Comparison of ENCODE assay signal across 8 cellular contexts in genomic region chr1:6033986-6034749, GRCh38. TPM values are rescaled to one million over a fixed set of nuclear protein-coding genes. Genes with fewer than 3 reads are reported as not detected.
DNase-seq lines count a peak whose midpoint lies in the region; ATAC-seq and TF ChIP-seq lines count a peak whose summit lies in the region.

No MANE protein-coding gene starts in this region.

- H3K27ac Mint-ChIP-seq in activated CD8-positive, alpha-beta T cell treated with anti-CD3 and anti-CD28 coated beads, Interleukin-2, amount 10 ng/mL, durations not matched to agents 7 days and 5 days = peak overlapping the region; percentile 7
- H3K27ac Mint-ChIP-seq in nephron progenitor cell = no peak overlapping the region

- peaks cover 0 to 20% (median 0%) of the 10 kb centered on the region in 4 donors for H3K27me3 ChIP-seq in esophagus muscularis mucosa

- no peak overlapping the region for H3K27ac ChIP-seq in esophagus muscularis mucosa (replicated peaks in 1 of 4)

- no peak overlapping the region for H3K4me3 Mint-ChIP-seq in activated CD8-positive, alpha-beta T cell treated with anti-CD3 and anti-CD28 coated beads, Interleukin-2, amount 10 ng/mL, durations not matched to agents 7 days and 5 days
- no peak overlapping the region for H3K4me3 Mint-ChIP-seq in nephron progenitor cell

- intact Hi-C loops in esophagus muscularis mucosa (cut with DNase I) = no loop called here

- TF ChIP-seq EP300 in esophagus muscularis mucosa (IDR thresholded peaks at IDR 0.05) = no peak

- H3K36me3 Mint-ChIP-seq in activated CD8-positive, alpha-beta T cell treated with anti-CD3 and anti-CD28 coated beads, Interleukin-2, amount 10 ng/mL, durations not matched to agents 7 days and 5 days (ENCODE audit: low read depth) = peaks cover 70% of the 10 kb centered on the region
- no peaks in the 10 kb centered on the region for H3K36me3 Mint-ChIP-seq in nephron progenitor cell (ENCODE audit: low read depth)

- H3K4me1 Mint-ChIP-seq in activated CD8-positive, alpha-beta T cell treated with anti-CD3 and anti-CD28 coated beads, Interleukin-2, amount 10 ng/mL, durations not matched to agents 7 days and 5 days (ENCODE audit: low read depth) = peaks cover 86% of the 10 kb centered on the region
- peaks cover 35% of the 10 kb centered on the region for H3K4me1 Mint-ChIP-seq in nephron progenitor cell

- H3K9me3 Mint-ChIP-seq in activated CD8-positive, alpha-beta T cell treated with anti-CD3 and anti-CD28 coated beads, Interleukin-2, amount 10 ng/mL, durations not matched to agents 7 days and 5 days (ENCODE audit: insufficient read depth) = no peaks in the 10 kb centered on the region
- no peaks in the 10 kb centered on the region for H3K9me3 Mint-ChIP-seq in nephron progenitor cell

- CTCF ChIA-PET in activated CD8-positive, alpha-beta T cell treated with anti-CD3 and anti-CD28 coated beads, Interleukin-2, amount 10 ng/mL, durations not matched to agents 7 days and 5 days (lab: Charles Lee) = interaction anchor here (1.1 to 2.1 kb wide), 3 partner anchors 41 to 43 kb away, joined by 3 to 13 read pairs (median 3); partner anchors contain the start of gene NPHP4

- TF ChIP-seq POLR2A in esophagus muscularis mucosa (IDR thresholded peaks at IDR 0.05; ENCODE audit: low read depth) = no peak

- peak; percentile 35 to 75 (median 39) for TF ChIP-seq CTCF in esophagus muscularis mucosa (IDR thresholded peaks at IDR 0.05)
- TF ChIP-seq CTCF in nephron progenitor cell (IDR thresholded peaks at IDR 0.05) = peak; percentile 75

- ATAC-seq in activated CD8-positive, alpha-beta T cell treated with anti-CD3 and anti-CD28 coated beads, Interleukin-2, amount 10 ng/mL, durations not matched to agents 7 days and 5 days = peak; percentile 55
- ATAC-seq in GM21825 (IDR thresholded peaks at IDR 0.05; ENCODE audit: unreplicated experiment) = no peak
- ATAC-seq in HG02840 (IDR thresholded peaks at IDR 0.05; ENCODE audit: low FRiP score, unreplicated experiment) = no peak
- no peak for ATAC-seq in GM21786 (IDR thresholded peaks at IDR 0.05; ENCODE audit: unreplicated experiment)

- WGBS in esophagus muscularis mucosa = 41% methylated on average over 14 of the region's 21 CpGs

- H3K9me3 ChIP-seq in esophagus muscularis mucosa = no peaks in the 10 kb centered on the region

- H3K27me3 Mint-ChIP-seq in activated CD8-positive, alpha-beta T cell treated with anti-CD3 and anti-CD28 coated beads, Interleukin-2, amount 10 ng/mL, durations not matched to agents 7 days and 5 days (ENCODE audit: low read depth) = no peaks in the 10 kb centered on the region
- peaks cover 65% of the 10 kb centered on the region for H3K27me3 Mint-ChIP-seq in nephron progenitor cell (ENCODE audit: low read depth, poor library complexity)

- POLR2A ChIA-PET in activated CD8-positive, alpha-beta T cell treated with anti-CD3 and anti-CD28 coated beads, Interleukin-2, amount 10 ng/mL, durations not matched to agents 7 days and 5 days (lab: Charles Lee) = interaction anchor here (0.6 to 1.2 kb wide), 2 partner anchors 36 to 170 kb away, joined by 3 to 4 read pairs; no protein-coding TSS in a partner anchor

- no peak overlapping the region for H3K4me3 ChIP-seq in esophagus muscularis mucosa

- H3K4me1 ChIP-seq in esophagus muscularis mucosa = peaks cover 0 to 7% (median 3%) of the 10 kb centered on the region in 4 donors

- DNase-seq in D341Med (ENCODE audit: low spot score) (peak; percentile 75), M059J (ENCODE audit: low read depth) (peak; percentile 18), esophagus muscularis mucosa (ENCODE audit: extremely low spot score) (no peak), nephron progenitor cell (peak; percentile 70)
- DNase-seq in activated CD8-positive, alpha-beta T cell treated with anti-CD3 and anti-CD28 coated beads, Interleukin-2, amount 10 ng/mL, durations not matched to agents 7 days and 5 days = peak; percentile 33

- no peaks in the 10 kb centered on the region for H3K36me3 ChIP-seq in esophagus muscularis mucosa

RNA-seq across cellular contexts. Expression of gene KCNAB2, which starts 11.5 kb away (rescaled TPM):
- total RNA-seq in M059J (2014; rRNA removed; shearing (Covaris generic)) = 9.2 and 13.7 TPM in 2 replicates
- total RNA-seq in activated CD8-positive, alpha-beta T cell treated with anti-CD3 and anti-CD28 coated beads, Interleukin-2, amount 10 ng/mL, durations not matched to agents 7 days and 5 days = 100 to 1,000 TPM; 343 to 360 TPM
- total RNA-seq in esophagus muscularis mucosa = 10 to 100 TPM; 10.4 to 19.3 (median 13.2) TPM

RNA-seq across cellular contexts. Expression of gene NPHP4, which starts 41.9 kb away (rescaled TPM):
- 5.4 and 7.8 TPM in 2 replicates for total RNA-seq in M059J (2014; rRNA removed; shearing (Covaris generic))
- 10 to 100 TPM; 15.6 to 17.2 TPM for total RNA-seq in activated CD8-positive, alpha-beta T cell treated with anti-CD3 and anti-CD28 coated beads, Interleukin-2, amount 10 ng/mL, durations not matched to agents 7 days and 5 days
- total RNA-seq in esophagus muscularis mucosa = 1 to 10 TPM; 6.5 to 9.1 (median 8.0) TPM

Comparison
In these comparisons a context has a peak if more than half of its experiments do, and no peak if none do; other contexts are left out.
1. RNA of gene KCNAB2, which starts 11.5 kb away (total RNA-seq): 343 to 360 TPM in activated CD8-positive, alpha-beta T cell treated with anti-CD3 and anti-CD28 coated beads, Interleukin-2, amount 10 ng/mL, durations not matched to agents 7 days and 5 days; 10.4 to 19.3 TPM in esophagus muscularis mucosa and 9.2 to 13.7 TPM in M059J; every median in the first group is over 10 times any median in the second.